ENCODE assay signal across 8 cellular contexts in the genomic region with DNA sequence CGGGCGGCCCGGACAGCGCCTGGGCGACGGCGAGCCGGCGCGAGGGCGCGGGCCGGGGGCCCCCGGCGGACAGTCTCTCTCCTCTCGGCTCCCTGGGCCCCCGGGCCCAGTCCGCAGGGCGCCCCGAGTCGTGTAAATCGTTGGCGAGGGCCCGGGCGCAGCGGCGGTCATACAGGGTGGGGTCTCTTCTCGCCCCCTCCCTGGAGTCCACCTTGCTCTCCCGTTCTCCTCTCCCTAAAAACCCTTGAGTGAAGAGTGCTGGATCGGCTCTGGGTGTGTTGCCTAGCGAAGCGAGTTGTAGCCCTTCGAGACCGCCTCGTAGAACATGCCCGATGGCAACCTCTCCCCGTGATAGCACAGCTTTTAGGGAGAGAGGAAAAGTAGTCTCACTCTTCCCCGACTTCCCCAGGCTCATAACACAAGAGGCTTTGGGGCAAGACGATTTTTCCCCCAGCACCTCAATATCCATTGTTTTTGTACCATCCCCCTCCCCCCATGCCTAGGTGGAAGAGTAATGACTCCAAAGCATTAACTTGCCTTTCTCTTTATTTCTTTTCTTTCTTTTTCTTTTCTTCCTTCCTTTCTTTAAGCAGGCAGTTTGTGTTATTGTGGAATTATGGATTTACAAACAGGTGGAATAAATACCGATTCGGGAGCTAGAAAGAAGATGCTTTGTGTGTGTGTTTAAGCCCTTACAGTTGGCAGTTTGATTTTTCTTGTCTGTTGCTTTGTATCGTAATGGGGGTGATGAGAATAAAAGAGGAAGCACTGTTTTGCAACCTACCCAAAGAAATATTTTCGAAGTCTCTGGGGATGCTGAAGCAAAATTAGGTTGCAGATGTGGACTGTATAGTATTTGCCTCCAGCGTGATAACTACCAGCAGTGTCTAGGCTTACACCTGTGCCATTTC. TPM values are rescaled to one million over a fixed set of nuclear protein-coding genes. Genes with fewer than 3 reads are reported as not detected.
DNase-seq lines count a peak whose midpoint lies in the region; ATAC-seq and TF ChIP-seq lines count a peak whose summit lies in the region.

No MANE protein-coding gene starts in this region.

- peak; percentile 27 for ATAC-seq in GM19397 (IDR thresholded peaks at IDR 0.05; ENCODE audit: unreplicated experiment)
- ATAC-seq in HG03432 (IDR thresholded peaks at IDR 0.05; ENCODE audit: unreplicated experiment), result peak; percentile 25
- ATAC-seq in psoas muscle, result peak in 1 of 4 donors; percentile 1

- DNase-seq in DMS114 treated with DMSO at 0.1 percent for 48 hours (lab: John Stamatoyannopoulos, UW; ENCODE audit: unreplicated experiment), result peak; percentile 59
- peak; percentile 83 for DNase-seq in OCI-M1 (lab: John Stamatoyannopoulos, UW)
- DNase-seq in right atrium auricular region (ENCODE audit: low spot score), result peak; percentile 62
- peak in 1 of 2 donors; percentile 59 for DNase-seq in psoas muscle
- DNase-seq in NCI-H2029 treated with DMSO at 0.1 percent for 48 hours (lab: John Stamatoyannopoulos, UW), result no peak

- H3K9me3 ChIP-seq in right atrium auricular region (no peaks in the 10 kb centered on the region), psoas muscle (no peaks in the 10 kb centered on the region)

- H3K4me1 ChIP-seq in right atrium auricular region (peaks cover 0 to 36% of the 10 kb centered on the region in 2 donors), psoas muscle (peaks cover 53% of the 10 kb centered on the region)

- H3K36me3 ChIP-seq in right atrium auricular region (no peaks in the 10 kb centered on the region), psoas muscle (ENCODE audit: insufficient read depth in 1 of 2, low read depth in 1 of 2) (peaks cover 0 to 7% of the 10 kb centered on the region in 2 donors)

- peak overlapping the region; percentile 88 for H3K27ac ChIP-seq in adipose tissue (ENCODE audit: low read depth, low read length)
- H3K27ac ChIP-seq in right atrium auricular region, result peak overlapping the region; percentile 98 to 99
- peak overlapping the region; percentile 97 for H3K27ac ChIP-seq in psoas muscle

- intact Hi-C loops in psoas muscle (cut with DNase I), result loop anchor here in 1 of 2 donors (1.0 kb wide), 1 partner anchor 49 kb away; the partner anchor contains the start of gene PDCD4

- H3K4me3 ChIP-seq in right atrium auricular region (peak overlapping the region; percentile 80 to 82), psoas muscle (peak overlapping the region; percentile 82)

- WGBS in adipose tissue, 3 donors, result 1 to 2% (median 1%) methylated on average over 34 to 44 of the region's 44 CpGs
- WGBS in psoas muscle, 3 donors, result 0% methylated on average over 31 to 44 of the region's 44 CpGs

- no peak for TF ChIP-seq CTCF in right atrium auricular region (IDR thresholded peaks at IDR 0.05)
- TF ChIP-seq CTCF in psoas muscle (IDR thresholded peaks at IDR 0.05), result no peak

- H3K27me3 ChIP-seq in right atrium auricular region (no peaks in the 10 kb centered on the region), psoas muscle (ENCODE audit: insufficient read depth in 3 of 3, low read length in 2 of 3) (no peaks in the 10 kb centered on the region)

RNA-seq across cellular contexts. Expression of gene SHOC2, which starts 0.8 kb away (rescaled TPM):
- 10 to 100 TPM; 10.3 to 28.5 (median 28.3) TPM for polyA plus RNA-seq in adipose tissue
- total RNA-seq in right atrium auricular region, result 10 to 100 TPM; 32.9 to 48.9 TPM
- 10 to 100 TPM; 34.8 to 41.2 (median 37.6) TPM for total RNA-seq in psoas muscle
- polyA plus RNA-seq in psoas muscle, result 10 to 100 TPM; 20.0 to 45.8 (median 22.5) TPM

RNA-seq across cellular contexts. Expression of gene BBIP1, which starts 1.2 kb away (rescaled TPM):
- polyA plus RNA-seq in adipose tissue (10 to 100 TPM in 2 of 3 donors, 1 to 10 TPM in 1; 5.8 to 36.7 (median 18.0) TPM), psoas muscle (10 to 100 TPM; 16.1 to 30.2 (median 19.2) TPM)
- total RNA-seq in right atrium auricular region (10 to 100 TPM; 18.2 to 23.1 TPM), psoas muscle (10 to 100 TPM; 14.8 to 22.3 (median 15.7) TPM)

RNA-seq across cellular contexts. Expression of gene PDCD4, which starts 48.5 kb away (rescaled TPM):
- polyA plus RNA-seq in adipose tissue (100 to 1,000 TPM in 1 of 3 donors, 10 to 100 TPM in 2; 72.7 to 398 (median 80.2) TPM), psoas muscle (10 to 100 TPM in 1 of 3 donors, 1 to 10 TPM in 2; 7.6 to 10.2 (median 8.9) TPM)
- total RNA-seq in right atrium auricular region (10 to 100 TPM; 22.1 to 22.6 TPM), psoas muscle (10 to 100 TPM; 11.3 to 19.7 (median 15.8) TPM)
